12 cellular contexts compared by ENCODE assay signal in genomic region chr3:193563429-193563828, GRCh38. TPM values are rescaled to one million over a fixed set of nuclear protein-coding genes. Genes with fewer than 3 reads are reported as not detected.
A peak's percentile ranks its signal among the peaks of the same experiment; 100 is the strongest.
DNase-seq lines count a peak whose midpoint lies in the region; ATAC-seq, FAIRE-seq and TF ChIP-seq lines count a peak whose summit lies in the region.
"Had no signal": no experiment of that assay in that cellular context is flagged by ENCODE, and none has a peak within 500 bp of the region (broad histone marks: within the 10 kb centered on the region; RNA-seq: fewer than 3 reads in every experiment).

No MANE protein-coding gene starts in this region.

- intact Hi-C loops in HepG2 (cut with micrococcal nuclease; ENCODE audit: unreplicated experiment) (no loop called here), thyroid gland (cut with DNase I) (no loop called here), right cardiac atrium (cut with DNase I) (loop anchor here in 2 of 4 donors (5.0 to 10.0 kb wide), 2 partner anchors 101 to 999 kb away; no protein-coding TSS in a partner anchor), testis (cut with DNase I; ENCODE audit: low total_unique reads) (no loop called here)

- no peak for TF ChIP-seq EP300 in HepG2 (IDR thresholded peaks at IDR 0.05; ENCODE audit: low read depth in 2 of 2, low read length in 2 of 2)
- no peak for TF ChIP-seq EP300 in HepG2 (CRISPR knock-in tag; IDR thresholded peaks at IDR 0.05; ENCODE audit: borderline replicate concordance)

- ATAC-seq in HepG2 (no peak), GM18517 (IDR thresholded peaks at IDR 0.05; ENCODE audit: unreplicated experiment) (no peak), right cardiac atrium (no peak)

- no peak overlapping the region for H2AFZ ChIP-seq in HepG2 (ENCODE audit: low read length)

- TF ChIP-seq POLR2A in HepG2 (IDR thresholded peaks at IDR 0.05; ENCODE audit: insufficient read depth in 1 of 2, low read depth in 2 of 2, low read length in 2 of 2) (no peak), thyroid gland (IDR thresholded peaks at IDR 0.05) (no peak), testis (IDR thresholded peaks at IDR 0.05) (no peak)

- no peak overlapping the region for H3K9ac ChIP-seq in HepG2 (ENCODE audit: insufficient read depth, low read depth, low read length)

- no peak for FAIRE-seq in HepG2 (lab: Jason Lieb, UNC)

- H4K20me1 ChIP-seq in HepG2 (ENCODE audit: insufficient read depth, low read length), result no peaks in the 10 kb centered on the region

- in situ Hi-C loops in HepG2 (cut with HindIII; ENCODE audit: extremely low pct_ligation_motif_present, low pct_unique_long_range_greater_than_20kb), result loop anchor here (25.0 kb wide), 2 partner anchors 526 to 1001 kb away; no protein-coding TSS in a partner anchor

- H3K27ac ChIP-seq in WERI-Rb-1 (no peak overlapping the region), HepG2 (ENCODE audit: extremely low read length, insufficient read depth, low read length) (no peak overlapping the region), thyroid gland (peak overlapping the region; percentile 25 to 43 (median 26)), right cardiac atrium (ENCODE audit: low read length) (no peak overlapping the region), testis (no peak overlapping the region)

- no peak overlapping the region for H3K4me2 ChIP-seq in HepG2 (ENCODE audit: low read depth, low read length)

- WGBS in HepG2 (ENCODE audit: low lambda C conversion rate), result 34% methylated on average over 3 of the region's 3 CpGs
- 83 to 84% methylated on average over 3 of the region's 3 CpGs for WGBS in thyroid gland, 2 donors
- 97% methylated on average over 3 of the region's 3 CpGs for WGBS in right cardiac atrium
- WGBS in testis, 2 donors, result 77 to 83% methylated on average over 3 of the region's 3 CpGs

- H3K79me2 ChIP-seq in HepG2 (ENCODE audit: insufficient read depth, low read length), result no peaks in the 10 kb centered on the region

- TF ChIP-seq CTCF in WERI-Rb-1 (IDR thresholded peaks at IDR 0.05; ENCODE audit: low read depth, low read length) (no peak), epithelial cell of esophagus (IDR thresholded peaks at IDR 0.05; ENCODE audit: insufficient read depth, low read depth, low read length, missing control alignments) (no peak), HepG2 (CRISPR knock-in tag; IDR thresholded peaks at IDR 0.05) (no peak), thyroid gland (IDR thresholded peaks at IDR 0.05) (no peak), testis (IDR thresholded peaks at IDR 0.05) (no peak)

- TF ChIP-seq RAD21 in HepG2 (CRISPR knock-in tag; IDR thresholded peaks at IDR 0.05), result no peak

- H3K27me3 ChIP-seq in WERI-Rb-1 (ENCODE audit: insufficient read depth, low read depth, severe bottlenecking), result no peaks in the 10 kb centered on the region
- no peaks in the 10 kb centered on the region for H3K27me3 ChIP-seq in HepG2 (ENCODE audit: control insufficient read depth in 1 of 2, insufficient read depth in 2 of 2, low read length in 2 of 2)
- H3K27me3 ChIP-seq in thyroid gland, result no peaks in the 10 kb centered on the region
- no peaks in the 10 kb centered on the region for H3K27me3 ChIP-seq in right cardiac atrium (ENCODE audit: control insufficient read depth, insufficient read depth)
- H3K27me3 ChIP-seq in testis, result no peaks in the 10 kb centered on the region

- no TSS peak for BruUV-seq in HepG2 (replicated peaks; lab: Mats Ljungman, UMichigan)

- CTCF ChIA-PET in HepG2 (lab: Yijun Ruan, JAX; ENCODE audit: low intra/inter-chr PET ratio, low total read pairs), result no interaction called here

- no peaks in the 10 kb centered on the region for H3K4me1 ChIP-seq in HepG2 (ENCODE audit: insufficient read depth, low read length)
- peaks cover 6 to 10% of the 10 kb centered on the region in 2 donors for H3K4me1 ChIP-seq in thyroid gland
- no peaks in the 10 kb centered on the region for H3K4me1 ChIP-seq in right cardiac atrium (ENCODE audit: control insufficient read depth, insufficient read depth, low read length)
- H3K4me1 ChIP-seq in testis, result no peaks in the 10 kb centered on the region
- H3K4me1 ChIP-seq: Caco-2 had no signal

- no peaks in the 10 kb centered on the region for H3K9me3 ChIP-seq in WERI-Rb-1 (ENCODE audit: severe bottlenecking)
- H3K9me3 ChIP-seq in HepG2 (ENCODE audit: low read length), result no peaks in the 10 kb centered on the region
- no peaks in the 10 kb centered on the region for H3K9me3 ChIP-seq in thyroid gland
- H3K9me3 ChIP-seq in right cardiac atrium (ENCODE audit: control insufficient read depth, low read length), result no peaks in the 10 kb centered on the region
- H3K9me3 ChIP-seq in testis, result no peaks in the 10 kb centered on the region
- H3K9me3 ChIP-seq: Caco-2 had no signal

- H3K4me3 ChIP-seq in WERI-Rb-1 (ENCODE audit: low read depth, low read length) (no peak overlapping the region), epithelial cell of esophagus (ENCODE audit: low read length) (no peak overlapping the region), HepG2 (replicated peaks in 1 of 3; ENCODE audit: insufficient read depth in 1 of 3, low read depth in 2 of 3, low read length in 3 of 3) (no peak overlapping the region), thyroid gland (replicated peaks in 1 of 3) (no peak overlapping the region), right cardiac atrium (ENCODE audit: low read length) (no peak overlapping the region), testis (no peak overlapping the region)

- no peaks in the 10 kb centered on the region for H3K36me3 ChIP-seq in WERI-Rb-1
- H3K36me3 ChIP-seq in HepG2 (replicated peaks in 1 of 2; ENCODE audit: control insufficient read depth in 1 of 2, insufficient read depth in 2 of 2, low read length in 2 of 2), result no peaks in the 10 kb centered on the region
- H3K36me3 ChIP-seq in thyroid gland, result no peaks in the 10 kb centered on the region
- no peaks in the 10 kb centered on the region for H3K36me3 ChIP-seq in testis (ENCODE audit: low read depth, missing control alignments)

- POLR2A ChIA-PET in HepG2 (lab: Yijun Ruan, JAX), result no interaction called here

- DNase-seq in WERI-Rb-1 (peak; percentile 61), epithelial cell of esophagus (ENCODE audit: low read depth) (peak; percentile 22), HepG2 (ENCODE audit: low spot score) (no peak), thyroid gland (peak; percentile 45 to 61), SW 1271 (lab: John Stamatoyannopoulos, UW) (no peak), right cardiac atrium (no peak), testis (no peak)
- DNase-seq: NCI-H1930, OCI-M1 had no signal

RNA-seq across cellular contexts. Expression of gene ATP13A4, which starts 8.7 kb away (rescaled TPM):
- total RNA-seq in HepG2 (2016; rRNA removed; fragmentation: Illumina TruSeq; extraction: Trizol) (0.07 TPM in 1 of 2 replicates, not detected in the other), thyroid gland (100 to 1,000 TPM; 197 to 348 (median 241) TPM), right cardiac atrium (under 1 TPM in 3 of 4 donors, not detected in 1; 0.20 to 0.36 (median 0.29) TPM), testis (1 to 10 TPM; 1.9 to 4.1 TPM)
- not detected in 2 replicates for total RNA-seq in HepG2 (2016; cell fraction: cytosol; rRNA removed; fragmentation: Illumina TruSeq; extraction: Trizol; ENCODE audit: low read depth)
- 0.30 TPM in 1 of 2 replicates, not detected in the other for total RNA-seq in HepG2 (2016; cell fraction: insoluble cytoplasmic fraction; rRNA removed; fragmentation: Illumina TruSeq; extraction: Trizol)
- not detected in 2 replicates for total RNA-seq in HepG2 (2016; cell fraction: membrane; rRNA removed; fragmentation: Illumina TruSeq; extraction: Trizol)
- total RNA-seq in HepG2 (2016; cell fraction: nucleus; rRNA removed; fragmentation: Illumina TruSeq; extraction: Trizol), result 0.38 and 0.53 TPM in 2 replicates
- polyA plus RNA-seq in HepG2 (2011; rRNA removed) (0.01 and 0.07 TPM in 2 replicates), right cardiac atrium (0.07 TPM), testis (ENCODE audit: insufficient read depth, low read depth, low replicate concordance) (0.98 TPM)
- 0.04 TPM in 2 replicates for polyA plus RNA-seq in HepG2 (2011; cell fraction: cytosol; rRNA removed)
- 0.43 and 0.45 TPM in 2 replicates for polyA plus RNA-seq in HepG2 (2011; cell fraction: nucleus; rRNA removed)
- 0.11 and 0.17 TPM in 2 replicates for polyA plus RNA-seq in HepG2 (2012)
- not detected in 2 replicates for polyA plus RNA-seq in HepG2 (2016; cell fraction: cytosol; fragmentation: Illumina TruSeq; extraction: Trizol; ENCODE audit: low read depth)
- polyA plus RNA-seq in HepG2 (2016; cell fraction: insoluble cytoplasmic fraction; fragmentation: Illumina TruSeq; extraction: Trizol; ENCODE audit: low read depth), result not detected in 2 replicates
- not detected in 2 replicates for polyA plus RNA-seq in HepG2 (2016; cell fraction: membrane; fragmentation: Illumina TruSeq; extraction: Trizol; ENCODE audit: low read depth)
- polyA plus RNA-seq in HepG2 (2016; cell fraction: nucleus; fragmentation: Illumina TruSeq; extraction: Trizol; ENCODE audit: insufficient read depth, low read depth), result not detected in 2 replicates
- 0.20 TPM in 1 of 2 replicates, not detected in the other for polyA minus RNA-seq in HepG2 (2011; rRNA and poly(A)+ RNA removed; ENCODE audit: low replicate concordance)
- not detected in 2 replicates for polyA minus RNA-seq in HepG2 (2011; cell fraction: cytosol; rRNA and poly(A)+ RNA removed)
- polyA minus RNA-seq in HepG2 (2011; cell fraction: nucleus; rRNA and poly(A)+ RNA removed), result 0.90 and 1.9 TPM in 2 replicates
- polyA plus RNA-seq: CD4-positive, CD25-positive, alpha-beta regulatory T cell had no signal

RNA-seq across cellular contexts. Expression of gene OPA1, which starts 29.6 kb away (rescaled TPM):
- total RNA-seq in HepG2 (2016; rRNA removed; fragmentation: Illumina TruSeq; extraction: Trizol), result 78.5 and 126 TPM in 2 replicates
- 9.3 and 9.5 TPM in 2 replicates for total RNA-seq in HepG2 (2016; cell fraction: cytosol; rRNA removed; fragmentation: Illumina TruSeq; extraction: Trizol; ENCODE audit: low read depth)
- 86.2 and 135 TPM in 2 replicates for total RNA-seq in HepG2 (2016; cell fraction: insoluble cytoplasmic fraction; rRNA removed; fragmentation: Illumina TruSeq; extraction: Trizol)
- 25.3 and 28.9 TPM in 2 replicates for total RNA-seq in HepG2 (2016; cell fraction: membrane; rRNA removed; fragmentation: Illumina TruSeq; extraction: Trizol)
- total RNA-seq in HepG2 (2016; cell fraction: nucleus; rRNA removed; fragmentation: Illumina TruSeq; extraction: Trizol), result 82.4 and 87.3 TPM in 2 replicates
- 17.2 and 26.7 TPM in 2 replicates for polyA plus RNA-seq in HepG2 (2011; rRNA removed)
- polyA plus RNA-seq in HepG2 (2011; cell fraction: cytosol; rRNA removed), result 9.0 and 12.6 TPM in 2 replicates
- polyA plus RNA-seq in HepG2 (2011; cell fraction: nucleus; rRNA removed), result 15.9 and 23.5 TPM in 2 replicates
- 21.7 and 36.9 TPM in 2 replicates for polyA plus RNA-seq in HepG2 (2012)
- polyA plus RNA-seq in HepG2 (2016; cell fraction: cytosol; fragmentation: Illumina TruSeq; extraction: Trizol; ENCODE audit: low read depth), result 3.8 and 5.4 TPM in 2 replicates
- polyA plus RNA-seq in HepG2 (2016; cell fraction: insoluble cytoplasmic fraction; fragmentation: Illumina TruSeq; extraction: Trizol; ENCODE audit: low read depth), result 72.5 and 74.2 TPM in 2 replicates
- 9.9 and 10.3 TPM in 2 replicates for polyA plus RNA-seq in HepG2 (2016; cell fraction: membrane; fragmentation: Illumina TruSeq; extraction: Trizol; ENCODE audit: low read depth)
- 56.4 and 65.4 TPM in 2 replicates for polyA plus RNA-seq in HepG2 (2016; cell fraction: nucleus; fragmentation: Illumina TruSeq; extraction: Trizol; ENCODE audit: insufficient read depth, low read depth)
- polyA minus RNA-seq in HepG2 (2011; rRNA and poly(A)+ RNA removed; ENCODE audit: low replicate concordance), result 72.8 and 125 TPM in 2 replicates
- polyA minus RNA-seq in HepG2 (2011; cell fraction: cytosol; rRNA and poly(A)+ RNA removed), result 48.7 and 54.7 TPM in 2 replicates
- polyA minus RNA-seq in HepG2 (2011; cell fraction: nucleus; rRNA and poly(A)+ RNA removed), result 104 and 132 TPM in 2 replicates
- 10 to 100 TPM; 45.3 to 78.8 (median 48.7) TPM for total RNA-seq in thyroid gland
- 10 to 100 TPM; 77.1 to 91.0 (median 79.3) TPM for total RNA-seq in right cardiac atrium
- polyA plus RNA-seq in right cardiac atrium, result 30.4 TPM
- 10 to 100 TPM; 35.1 to 39.8 TPM for total RNA-seq in testis
- polyA plus RNA-seq in testis (ENCODE audit: insufficient read depth, low read depth, low replicate concordance), result 21.0 TPM

Comparison
In these comparisons a context has a peak if more than half of its experiments do, and no peak if none do; other contexts are left out.
1. DNase-seq: peak in WERI-Rb-1 (single experiment), epithelial cell of esophagus (single experiment) and thyroid gland (2 of 2); none in HepG2 (single experiment), SW 1271 (0 of 2), right cardiac atrium (0 of 3) and testis (single experiment).
2. H3K27ac ChIP-seq: peak in thyroid gland (3 of 3); none in WERI-Rb-1 (single experiment), HepG2 (single experiment), right cardiac atrium (single experiment) and testis (0 of 2).
3. RNA of gene ATP13A4, which starts 8.7 kb away (total RNA-seq): 197 to 348 TPM in thyroid gland; 1.9 to 4.1 TPM in testis, 0.20 to 0.36 TPM in right cardiac atrium and 0.07 to 0.53 TPM in HepG2; every median in the first group is over 10 times any median in the second.